Comparison of ENCODE assay signal across 1 cellular context in the genomic region with DNA sequence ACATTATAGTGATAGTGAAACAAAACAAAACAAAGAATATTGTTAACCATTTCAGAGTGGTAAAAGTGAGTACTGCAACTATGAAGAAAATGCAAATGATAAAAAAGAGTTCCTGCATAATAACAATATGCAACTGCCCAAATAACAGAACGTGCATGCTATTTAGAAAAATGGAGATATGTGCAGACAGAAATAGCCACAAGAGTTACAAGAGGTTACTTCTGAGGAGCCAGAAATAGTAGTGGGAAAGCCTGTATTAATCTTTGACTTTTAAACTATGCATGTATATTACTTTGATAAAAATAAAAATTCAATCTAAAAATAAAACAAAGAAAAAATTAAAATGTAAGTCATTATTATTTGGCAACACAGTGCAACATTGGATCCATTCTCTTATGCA.
TF ChIP-seq lines count a peak whose summit lies in the region.

No MANE protein-coding gene starts in this region.

TF ChIP-seq in GM12878, 131 proteins besides CTCF, POLR2A, EP300 and RAD21 (continued from another document):
- TF ChIP-seq POU2F2 (IDR thresholded peaks at IDR 0.05; ENCODE audit: borderline replicate concordance, low read depth, low read length) (no peak), STAT1 (conservative IDR thresholded peaks at IDR 0.05) (no peak), CHD1 (IDR thresholded peaks at IDR 0.05; ENCODE audit: low read depth, low read length) (no peak), GATAD2B (conservative IDR thresholded peaks at IDR 0.05; ENCODE audit: low read depth) (no peak), MEF2B (IDR thresholded peaks at IDR 0.05; ENCODE audit: partially characterized antibody, poor library complexity, severe bottlenecking) (no peak), DPF2 (IDR thresholded peaks at IDR 0.05) (no peak), FOS (IDR thresholded peaks at IDR 0.05; ENCODE audit: borderline replicate concordance, extremely low read depth, insufficient read length) (no peak), ZSCAN29 (IDR thresholded peaks at IDR 0.05) (no peak), IKZF1 (conservative IDR thresholded peaks at IDR 0.05) (no peak), RCOR1 (conservative IDR thresholded peaks at IDR 0.05; ENCODE audit: low read depth, low read length) (no peak), RELA (IDR thresholded peaks at IDR 0.05; ENCODE audit: borderline replicate concordance, partially characterized antibody) (no peak), NR2C2 (IDR thresholded peaks at IDR 0.05; ENCODE audit: borderline replicate concordance, control insufficient read depth, insufficient read length, low read depth) (no peak), STAT3 (IDR thresholded peaks at IDR 0.05; ENCODE audit: low read depth, low read length) (no peak), MYB (IDR thresholded peaks at IDR 0.05; ENCODE audit: borderline replicate concordance, low read depth, low read length) (no peak)
- TF ChIP-seq, protein P1, sequence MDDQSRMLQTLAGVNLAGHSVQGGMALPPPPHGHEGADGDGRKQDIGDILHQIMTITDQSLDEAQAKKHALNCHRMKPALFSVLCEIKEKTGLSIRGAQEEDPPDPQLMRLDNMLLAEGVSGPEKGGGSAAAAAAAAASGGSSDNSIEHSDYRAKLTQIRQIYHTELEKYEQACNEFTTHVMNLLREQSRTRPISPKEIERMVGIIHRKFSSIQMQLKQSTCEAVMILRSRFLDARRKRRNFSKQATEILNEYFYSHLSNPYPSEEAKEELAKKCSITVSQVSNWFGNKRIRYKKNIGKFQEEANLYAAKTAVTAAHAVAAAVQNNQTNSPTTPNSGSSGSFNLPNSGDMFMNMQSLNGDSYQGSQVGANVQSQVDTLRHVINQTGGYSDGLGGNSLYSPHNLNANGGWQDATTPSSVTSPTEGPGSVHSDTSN (IDR thresholded peaks at IDR 0.05; ENCODE audit: insufficient replicate concordance, low read depth, low read length) = no peak
- TF ChIP-seq, protein P2, sequence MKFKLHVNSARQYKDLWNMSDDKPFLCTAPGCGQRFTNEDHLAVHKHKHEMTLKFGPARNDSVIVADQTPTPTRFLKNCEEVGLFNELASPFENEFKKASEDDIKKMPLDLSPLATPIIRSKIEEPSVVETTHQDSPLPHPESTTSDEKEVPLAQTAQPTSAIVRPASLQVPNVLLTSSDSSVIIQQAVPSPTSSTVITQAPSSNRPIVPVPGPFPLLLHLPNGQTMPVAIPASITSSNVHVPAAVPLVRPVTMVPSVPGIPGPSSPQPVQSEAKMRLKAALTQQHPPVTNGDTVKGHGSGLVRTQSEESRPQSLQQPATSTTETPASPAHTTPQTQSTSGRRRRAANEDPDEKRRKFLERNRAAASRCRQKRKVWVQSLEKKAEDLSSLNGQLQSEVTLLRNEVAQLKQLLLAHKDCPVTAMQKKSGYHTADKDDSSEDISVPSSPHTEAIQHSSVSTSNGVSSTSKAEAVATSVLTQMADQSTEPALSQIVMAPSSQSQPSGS (IDR thresholded peaks at IDR 0.05; ENCODE audit: low read length) = no peak
- TF ChIP-seq, protein P3, sequence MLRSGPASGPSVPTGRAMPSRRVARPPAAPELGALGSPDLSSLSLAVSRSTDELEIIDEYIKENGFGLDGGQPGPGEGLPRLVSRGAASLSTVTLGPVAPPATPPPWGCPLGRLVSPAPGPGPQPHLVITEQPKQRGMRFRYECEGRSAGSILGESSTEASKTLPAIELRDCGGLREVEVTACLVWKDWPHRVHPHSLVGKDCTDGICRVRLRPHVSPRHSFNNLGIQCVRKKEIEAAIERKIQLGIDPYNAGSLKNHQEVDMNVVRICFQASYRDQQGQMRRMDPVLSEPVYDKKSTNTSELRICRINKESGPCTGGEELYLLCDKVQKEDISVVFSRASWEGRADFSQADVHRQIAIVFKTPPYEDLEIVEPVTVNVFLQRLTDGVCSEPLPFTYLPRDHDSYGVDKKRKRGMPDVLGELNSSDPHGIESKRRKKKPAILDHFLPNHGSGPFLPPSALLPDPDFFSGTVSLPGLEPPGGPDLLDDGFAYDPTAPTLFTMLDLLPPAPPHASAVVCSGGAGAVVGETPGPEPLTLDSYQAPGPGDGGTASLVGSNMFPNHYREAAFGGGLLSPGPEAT (IDR thresholded peaks at IDR 0.05; ENCODE audit: low read depth) = no peak
- TF ChIP-seq, protein P4, sequence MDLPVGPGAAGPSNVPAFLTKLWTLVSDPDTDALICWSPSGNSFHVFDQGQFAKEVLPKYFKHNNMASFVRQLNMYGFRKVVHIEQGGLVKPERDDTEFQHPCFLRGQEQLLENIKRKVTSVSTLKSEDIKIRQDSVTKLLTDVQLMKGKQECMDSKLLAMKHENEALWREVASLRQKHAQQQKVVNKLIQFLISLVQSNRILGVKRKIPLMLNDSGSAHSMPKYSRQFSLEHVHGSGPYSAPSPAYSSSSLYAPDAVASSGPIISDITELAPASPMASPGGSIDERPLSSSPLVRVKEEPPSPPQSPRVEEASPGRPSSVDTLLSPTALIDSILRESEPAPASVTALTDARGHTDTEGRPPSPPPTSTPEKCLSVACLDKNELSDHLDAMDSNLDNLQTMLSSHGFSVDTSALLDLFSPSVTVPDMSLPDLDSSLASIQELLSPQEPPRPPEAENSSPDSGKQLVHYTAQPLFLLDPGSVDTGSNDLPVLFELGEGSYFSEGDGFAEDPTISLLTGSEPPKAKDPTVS (IDR thresholded peaks at IDR 0.05; ENCODE audit: low read depth, low read length) = no peak
